In the genomic region with DNA sequence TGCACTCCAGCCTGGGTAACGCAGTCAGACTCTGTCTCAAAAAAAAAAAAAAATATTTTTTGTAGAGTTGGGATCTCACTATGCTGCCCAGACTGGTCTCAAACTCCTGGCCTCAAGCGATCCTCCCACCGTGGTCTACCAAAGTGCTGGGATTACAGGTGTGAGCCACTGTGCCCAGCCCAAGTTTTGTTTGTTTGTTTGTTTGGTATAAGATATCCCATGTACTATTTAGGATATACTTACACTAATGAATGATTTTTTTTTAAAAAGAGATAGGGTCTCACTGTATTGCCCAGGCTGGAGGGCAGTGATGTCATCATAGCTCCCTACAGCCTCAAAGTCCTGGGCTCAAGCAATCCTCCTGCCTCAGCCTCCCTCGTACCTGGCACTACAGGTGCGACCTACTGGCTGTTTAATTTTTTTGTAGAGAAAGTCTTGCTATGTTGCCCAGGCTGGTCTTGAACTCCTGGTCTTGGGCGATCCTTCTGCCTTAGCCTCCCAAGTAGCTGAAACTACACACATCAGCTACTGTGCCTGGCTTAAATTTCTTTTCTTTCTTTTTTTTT, we compare ENCODE assay signal across 33 cellular contexts. TPM values are rescaled to one million over a fixed set of nuclear protein-coding genes. Genes with fewer than 3 reads are reported as not detected.
"Had no signal": no experiment of that assay in that cellular context is flagged by ENCODE, and none has a peak within 500 bp of the region (broad histone marks: within the 10 kb centered on the region; RNA-seq: fewer than 3 reads in every experiment).

No MANE protein-coding gene starts in this region.

- H3K4me3 ChIP-seq: ascending aorta, cardiac muscle cell had no signal

- FAIRE-seq: bronchial epithelial cell, TTC549 had no signal

- H3K9me3 ChIP-seq: ascending aorta had no signal

- DNase-seq: activated CD4-positive, alpha-beta memory T cell treated with anti-CD3 and anti-CD28 coated beads, Interleukin-2, amount 10 ng/mL, durations not matched to agents 7 days and 5 days; activated CD4-positive, alpha-beta T cell treated with anti-CD3 and anti-CD28 coated beads for 1 hour; activated CD4-positive, alpha-beta T cell treated with anti-CD3 and anti-CD28 coated beads for 36 hours; activated CD4-positive, alpha-beta T cell treated with anti-CD3 and anti-CD28 coated beads for 48 hours; activated CD4-positive, alpha-beta T cell treated with anti-CD3 and anti-CD28 coated beads, Interleukin-2, amount 10 ng/mL, durations not matched to agents 7 days and 5 days; activated CD4-positive, alpha-beta T cell treated with anti-CD3 and anti-CD28 coated beads, Interleukin-2, amount 50 U/mL, for 48 hours; activated CD4-positive, CD25-positive, alpha-beta regulatory T cell; activated CD8-positive, alpha-beta memory T cell treated with anti-CD3 and anti-CD28 coated beads for 24 hours; activated CD8-positive, alpha-beta memory T cell treated with anti-CD3 and anti-CD28 coated beads, Interleukin-2, amount 10 ng/mL, durations not matched to agents 7 days and 5 days; activated CD8-positive, alpha-beta memory T cell treated with anti-CD3 and anti-CD28 coated beads, Interleukin-2, amount 50 U/mL, for 48 hours; activated CD8-positive, alpha-beta T cell treated with anti-CD3 and anti-CD28 coated beads, Interleukin-2, amount 10 ng/mL, durations not matched to agents 7 days and 5 days; activated effector memory CD4-positive, alpha-beta T cell treated with Interleukin-2 at 50 U/mL for 16 hours; activated gamma-delta T cell; activated naive CD4-positive, alpha-beta T cell treated with anti-CD3 and anti-CD28 coated beads, Interleukin-2, amount 10 ng/mL, durations not matched to agents 7 days and 5 days; activated naive CD4-positive, alpha-beta T cell treated with Interleukin-2 at 50 U/mL for 16 hours; activated naive CD8-positive, alpha-beta T cell treated with anti-CD3 and anti-CD28 coated beads, Interleukin-2, amount 10 ng/mL, durations not matched to agents 7 days and 5 days; activated naive CD8-positive, alpha-beta T cell treated with anti-CD3 and anti-CD28 coated beads, Interleukin-2, amount 50 U/mL, for 24 hours; activated T-cell treated with anti-CD3 and anti-CD28 coated beads, Interleukin-2, amount 50 U/mL, for 24 hours; activated T-cell treated with anti-CD3 and anti-CD28 coated beads, Interleukin-2, amount 50 U/mL, for 48 hours; amygdala; anterior cingulate cortex; caudate nucleus; cerebellar nuclear complex; T-helper 1 cell; T-helper 2 cell; T-helper 9 cell; WERI-Rb-1 had no signal

- H3K27ac ChIP-seq: ascending aorta, cardiac muscle cell, WERI-Rb-1 had no signal

- H3K27me3 ChIP-seq: ascending aorta, cardiac muscle cell had no signal

- ATAC-seq: activated CD4-positive, alpha-beta T cell treated with anti-CD3 and anti-CD28 coated beads for 36 hours; activated CD4-positive, CD25-positive, alpha-beta regulatory T cell treated with anti-CD3 and anti-CD28 coated beads, Interleukin-2, amount 50 U/mL, for 24 hours; activated CD8-positive, alpha-beta memory T cell treated with anti-CD3 and anti-CD28 coated beads, Interleukin-2, amount 10 ng/mL, durations not matched to agents 7 days and 5 days; activated CD8-positive, alpha-beta T cell treated with anti-CD3 and anti-CD28 coated beads, Interleukin-2, amount 10 ng/mL, durations not matched to agents 7 days and 5 days; activated naive CD8-positive, alpha-beta T cell treated with anti-CD3 and anti-CD28 coated beads, Interleukin-2, amount 50 U/mL, for 24 hours; WTC11 had no signal

- H3K4me1 ChIP-seq: ascending aorta had no signal

RNA-seq across cellular contexts. Expression of a gene that starts 24.0 kb away (rescaled TPM):
- total RNA-seq: ascending aorta, bronchial epithelial cell had no signal
